ENCODE assay signal across 17 cellular contexts in the genomic region with DNA sequence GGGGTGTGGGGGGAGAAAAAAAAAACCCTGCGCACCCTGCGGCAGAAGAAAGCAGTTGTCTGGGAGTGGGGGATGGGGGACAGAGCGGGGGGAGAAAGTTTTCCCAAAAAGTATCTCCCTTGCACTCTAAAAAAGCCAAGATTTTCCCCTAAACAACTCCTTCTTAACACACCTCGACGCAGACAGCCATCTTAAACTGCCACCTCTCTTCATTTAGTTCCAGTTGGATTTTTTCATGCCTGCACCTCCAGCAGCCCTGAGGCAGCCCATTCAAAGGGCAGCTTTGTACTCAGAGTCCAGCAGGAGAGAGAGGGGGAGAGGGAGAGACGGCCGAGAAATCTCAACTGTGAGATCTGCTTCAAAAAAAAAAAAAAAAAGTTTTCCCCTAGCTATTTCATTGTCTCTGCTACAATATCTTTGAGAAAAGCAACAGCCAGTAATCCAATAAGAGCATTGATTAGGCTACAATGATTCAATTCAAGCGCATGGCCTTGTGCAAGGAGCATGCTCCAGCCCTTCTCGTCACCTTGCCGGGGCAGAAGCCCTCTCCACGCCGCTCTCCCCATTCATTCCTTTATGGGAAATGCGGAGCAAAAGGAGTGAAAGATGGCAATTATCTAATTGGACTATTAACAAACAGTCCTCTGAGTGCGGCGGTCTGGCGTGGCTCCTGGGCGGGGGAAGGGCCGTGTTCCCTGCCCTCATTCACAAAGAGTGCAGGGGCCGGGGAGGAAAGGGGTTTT. TPM values are rescaled to one million over a fixed set of nuclear protein-coding genes. Genes with fewer than 3 reads are reported as not detected.
DNase-seq lines count a peak whose midpoint lies in the region; ATAC-seq and TF ChIP-seq lines count a peak whose summit lies in the region.
"Had no signal": no experiment of that assay in that cellular context is flagged by ENCODE, and none has a peak within 500 bp of the region (broad histone marks: within the 10 kb centered on the region; RNA-seq: fewer than 3 reads in every experiment).

No MANE protein-coding gene starts in this region.

- TF ChIP-seq POLR2A in ovary (IDR thresholded peaks at IDR 0.05) = no peak

- H3K27ac Mint-ChIP-seq in activated CD8-positive, alpha-beta T cell treated with anti-CD3 and anti-CD28 coated beads, Interleukin-2, amount 10 ng/mL, durations not matched to agents 7 days and 5 days = peak overlapping the region; percentile 30
- no peak overlapping the region for H3K27ac Mint-ChIP-seq in activated CD8-positive, alpha-beta T cell treated with anti-CD3 and anti-CD28 coated beads for 36 hours
- no peak overlapping the region for H3K27ac Mint-ChIP-seq in progenitor cell of endocrine pancreas

- H3K27ac ChIP-seq in ovary = no peak overlapping the region

- H3K9me3 ChIP-seq in ovary = no peaks in the 10 kb centered on the region
- H3K9me3 ChIP-seq: mucosa of descending colon had no signal

- DNase-seq in activated CD8-positive, alpha-beta T cell treated with anti-CD3 and anti-CD28 coated beads, Interleukin-2, amount 10 ng/mL, durations not matched to agents 7 days and 5 days = no peak
- DNase-seq in activated CD8-positive, alpha-beta T cell treated with anti-CD3 and anti-CD28 coated beads for 36 hours = no peak
- DNase-seq in NCI-H526 treated with DMSO at 0.1 percent for 48 hours (lab: John Stamatoyannopoulos, UW) (peak; percentile 31), epidermal melanocyte (ENCODE audit: insufficient read length, low spot score) (peak; percentile 37), progenitor cell of endocrine pancreas (ENCODE audit: low spot score, unreplicated experiment) (no peak), AML-193 (lab: John Stamatoyannopoulos, UW) (no peak), ovary (no peak)
- DNase-seq: activated CD4-positive, alpha-beta T cell treated with anti-CD3 and anti-CD28 coated beads, Interleukin-2, amount 50 U/mL, for 48 hours; activated gamma-delta T cell; effector memory CD4-positive, alpha-beta T cell; mucosa of descending colon; NCI-H446; T1000 had no signal

- 5 to 8% (median 6%) methylated on average over 18 to 19 of the region's 19 CpGs for WGBS in ovary, 3 donors

- intact Hi-C loops in activated CD8-positive, alpha-beta T cell treated with anti-CD3 and anti-CD28 coated beads for 36 hours (cut with micrococcal nuclease) = loop anchor here (10.0 kb wide), 1 partner anchor 396 kb away; no protein-coding TSS in a partner anchor
- intact Hi-C loops in ovary (cut with DNase I) = no loop called here

- ATAC-seq in activated CD8-positive, alpha-beta T cell treated with anti-CD3 and anti-CD28 coated beads, Interleukin-2, amount 10 ng/mL, durations not matched to agents 7 days and 5 days = no peak
- no peak for ATAC-seq in activated CD8-positive, alpha-beta T cell treated with anti-CD3 and anti-CD28 coated beads for 36 hours
- ATAC-seq in GM18519 (IDR thresholded peaks at IDR 0.05; ENCODE audit: low FRiP score, unreplicated experiment) = no peak
- ATAC-seq: GM12878, mucosa of descending colon had no signal

- no peak overlapping the region for H3K4me3 ChIP-seq in ovary
- H3K4me3 ChIP-seq: GM12878, mucosa of descending colon had no signal

- H3K36me3 ChIP-seq in ovary = no peaks in the 10 kb centered on the region

- peaks cover 4% of the 10 kb centered on the region for H3K4me1 Mint-ChIP-seq in activated CD8-positive, alpha-beta T cell treated with anti-CD3 and anti-CD28 coated beads, Interleukin-2, amount 10 ng/mL, durations not matched to agents 7 days and 5 days (ENCODE audit: low read depth)
- H3K4me1 Mint-ChIP-seq in activated CD8-positive, alpha-beta T cell treated with anti-CD3 and anti-CD28 coated beads for 36 hours (ENCODE audit: low read depth) = peaks cover 6% of the 10 kb centered on the region
- peaks cover 10% of the 10 kb centered on the region for H3K4me1 Mint-ChIP-seq in progenitor cell of endocrine pancreas (ENCODE audit: low read depth)

- H3K4me1 ChIP-seq in ovary (ENCODE audit: insufficient read depth) = peaks cover 3% of the 10 kb centered on the region

- H3K27me3 Mint-ChIP-seq in activated CD8-positive, alpha-beta T cell treated with anti-CD3 and anti-CD28 coated beads, Interleukin-2, amount 10 ng/mL, durations not matched to agents 7 days and 5 days (ENCODE audit: low read depth) = peaks cover 61% of the 10 kb centered on the region
- H3K27me3 Mint-ChIP-seq in activated CD8-positive, alpha-beta T cell treated with anti-CD3 and anti-CD28 coated beads for 36 hours = peaks cover 62% of the 10 kb centered on the region
- peaks cover 86% of the 10 kb centered on the region for H3K27me3 Mint-ChIP-seq in progenitor cell of endocrine pancreas

- CTCF ChIA-PET in activated CD8-positive, alpha-beta T cell treated with anti-CD3 and anti-CD28 coated beads, Interleukin-2, amount 10 ng/mL, durations not matched to agents 7 days and 5 days (lab: Charles Lee) = interaction anchor here (0.9 to 1.2 kb wide), 2 partner anchors 29 to 36 kb away, joined by 3 to 4 read pairs; no protein-coding TSS in a partner anchor
- CTCF ChIA-PET in activated CD8-positive, alpha-beta T cell treated with anti-CD3 and anti-CD28 coated beads for 36 hours (lab: Charles Lee) = interaction anchor here (3.9 kb wide), 1 partner anchor 28 kb away, joined by 16 read pairs; no protein-coding TSS in a partner anchor

- H3K27me3 ChIP-seq in ovary = no peaks in the 10 kb centered on the region

- TF ChIP-seq EP300 in ovary (IDR thresholded peaks at IDR 0.05) = no peak

- no peak for TF ChIP-seq CTCF in activated CD8-positive, alpha-beta T cell treated with anti-CD3 and anti-CD28 coated beads for 36 hours (IDR thresholded peaks at IDR 0.05)
- TF ChIP-seq CTCF in progenitor cell of endocrine pancreas (IDR thresholded peaks at IDR 0.05; ENCODE audit: unreplicated experiment) (no peak), ovary (IDR thresholded peaks at IDR 0.05) (no peak)

- no peak overlapping the region for H3K4me3 Mint-ChIP-seq in activated CD8-positive, alpha-beta T cell treated with anti-CD3 and anti-CD28 coated beads, Interleukin-2, amount 10 ng/mL, durations not matched to agents 7 days and 5 days
- no peak overlapping the region for H3K4me3 Mint-ChIP-seq in activated CD8-positive, alpha-beta T cell treated with anti-CD3 and anti-CD28 coated beads for 36 hours
- peak overlapping the region; percentile 58 for H3K4me3 Mint-ChIP-seq in progenitor cell of endocrine pancreas (ENCODE audit: low read depth)

- POLR2A ChIA-PET in activated CD8-positive, alpha-beta T cell treated with anti-CD3 and anti-CD28 coated beads, Interleukin-2, amount 10 ng/mL, durations not matched to agents 7 days and 5 days (lab: Charles Lee) = no interaction called here
- POLR2A ChIA-PET in activated CD8-positive, alpha-beta T cell treated with anti-CD3 and anti-CD28 coated beads for 36 hours (lab: Charles Lee) = no interaction called here

- peaks cover 8% of the 10 kb centered on the region for H3K9me3 Mint-ChIP-seq in activated CD8-positive, alpha-beta T cell treated with anti-CD3 and anti-CD28 coated beads, Interleukin-2, amount 10 ng/mL, durations not matched to agents 7 days and 5 days (ENCODE audit: insufficient read depth)
- no peaks in the 10 kb centered on the region for H3K9me3 Mint-ChIP-seq in activated CD8-positive, alpha-beta T cell treated with anti-CD3 and anti-CD28 coated beads for 36 hours
- no peaks in the 10 kb centered on the region for H3K9me3 Mint-ChIP-seq in progenitor cell of endocrine pancreas (ENCODE audit: low read depth)

- peaks cover 9% of the 10 kb centered on the region for H3K36me3 Mint-ChIP-seq in activated CD8-positive, alpha-beta T cell treated with anti-CD3 and anti-CD28 coated beads, Interleukin-2, amount 10 ng/mL, durations not matched to agents 7 days and 5 days (ENCODE audit: low read depth)
- no peaks in the 10 kb centered on the region for H3K36me3 Mint-ChIP-seq in activated CD8-positive, alpha-beta T cell treated with anti-CD3 and anti-CD28 coated beads for 36 hours (ENCODE audit: low read depth)
- no peaks in the 10 kb centered on the region for H3K36me3 Mint-ChIP-seq in progenitor cell of endocrine pancreas (ENCODE audit: insufficient read depth)

RNA-seq across cellular contexts. Expression of a gene that starts 0.9 kb away (rescaled TPM):
- not detected for total RNA-seq in activated CD8-positive, alpha-beta T cell treated with anti-CD3 and anti-CD28 coated beads, Interleukin-2, amount 10 ng/mL, durations not matched to agents 7 days and 5 days
- not detected for total RNA-seq in activated CD8-positive, alpha-beta T cell treated with anti-CD3 and anti-CD28 coated beads for 36 hours
- total RNA-seq in progenitor cell of endocrine pancreas (not detected in 2 replicates), ovary (not detected)
- not detected for polyA plus RNA-seq in ovary
- total RNA-seq: GM12878, mucosa of descending colon, pulmonary artery endothelial cell had no signal
- polyA plus RNA-seq: GM12878, keratinocyte had no signal

RNA-seq across cellular contexts. Expression of a gene that starts 58.3 kb away (rescaled TPM):
- not detected for total RNA-seq in activated CD8-positive, alpha-beta T cell treated with anti-CD3 and anti-CD28 coated beads, Interleukin-2, amount 10 ng/mL, durations not matched to agents 7 days and 5 days
- total RNA-seq in activated CD8-positive, alpha-beta T cell treated with anti-CD3 and anti-CD28 coated beads for 36 hours = not detected
- not detected in 2 replicates for total RNA-seq in progenitor cell of endocrine pancreas
- not detected for total RNA-seq in ovary
- polyA plus RNA-seq in ovary = not detected
- total RNA-seq: GM12878, mucosa of descending colon, pulmonary artery endothelial cell had no signal
- polyA plus RNA-seq: GM12878, keratinocyte had no signal

Comparison
In these comparisons a context has a peak if more than half of its experiments do, and no peak if none do; other contexts are left out.
1. DNase-seq: peak in NCI-H526 treated with DMSO at 0.1 percent for 48 hours (single experiment) and epidermal melanocyte (single experiment); none in activated CD8-positive, alpha-beta T cell treated with anti-CD3 and anti-CD28 coated beads, Interleukin-2, amount 10 ng/mL, durations not matched to agents 7 days and 5 days (single experiment), activated CD8-positive, alpha-beta T cell treated with anti-CD3 and anti-CD28 coated beads for 36 hours (single experiment), progenitor cell of endocrine pancreas (single experiment), AML-193 (0 of 2) and ovary (0 of 5).